ENCODE assay signal across 26 cellular contexts in the genomic region with DNA sequence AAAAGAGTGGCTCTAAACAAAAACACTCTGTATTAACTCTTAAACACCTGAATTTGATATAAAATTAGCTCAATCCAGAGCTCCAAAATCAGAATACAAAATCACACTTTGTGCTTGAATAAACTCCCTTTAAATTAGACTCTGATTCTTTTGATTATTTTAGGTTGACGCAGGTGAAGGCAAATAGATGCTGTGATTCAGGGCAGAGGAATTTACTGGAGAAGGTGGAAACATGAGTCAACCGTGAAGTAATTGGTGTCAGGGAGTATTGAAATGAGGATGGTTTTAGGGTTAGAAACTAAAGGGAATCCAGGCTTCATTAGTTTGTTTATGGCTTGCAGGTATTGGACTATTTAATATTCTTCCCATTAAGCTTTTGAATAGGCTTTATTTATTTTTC.
A peak's percentile ranks its signal among the peaks of the same experiment; 100 is the strongest.
DNase-seq lines count a peak whose midpoint lies in the region; ATAC-seq and TF ChIP-seq lines count a peak whose summit lies in the region.
"Had no signal": no experiment of that assay in that cellular context is flagged by ENCODE, and none has a peak within 500 bp of the region (broad histone marks: within the 10 kb centered on the region; RNA-seq: fewer than 3 reads in every experiment).

No MANE protein-coding gene starts in this region.

- DNase-seq in activated naive CD4-positive, alpha-beta T cell treated with anti-CD3 and anti-CD28 coated beads, Interleukin-2, amount 50 U/mL, for 16 hours = no peak
- DNase-seq in RWPE2 (ENCODE audit: low spot score) (no peak), iris pigment epithelial cell (ENCODE audit: low read depth) (peak; percentile 3), SW 1271 (lab: John Stamatoyannopoulos, UW) (no peak), NOMO-1 treated with DMSO at 0.1 percent for 48 hours (lab: John Stamatoyannopoulos, UW; ENCODE audit: unreplicated experiment) (no peak), foreskin melanocyte (no peak)
- DNase-seq: 8988T; activated CD4-positive, alpha-beta T cell treated with anti-CD3 and anti-CD28 coated beads for 1 hour; activated CD8-positive, alpha-beta T cell treated with anti-CD3 and anti-CD28 coated beads, Interleukin-2, amount 10 ng/mL, durations not matched to agents 7 days and 5 days; activated gamma-delta T cell treated with Interleukin-2 at 50 U/mL for 16 hours; adrenal gland; hippocampal formation; KG1; MV-4-11; NCI-H1694 treated with DMSO at 0.1 percent for 48 hours; NCI-H526 treated with DMSO at 0.1 percent for 48 hours; stimulated activated CD4-positive, alpha-beta T cell treated with anti-CD3 and anti-CD28 coated beads, Interleukin-4, amount 100 ng/mL, for 24 hours; stimulated activated naive CD8-positive, alpha-beta T cell treated with anti-CD3 and anti-CD28 coated beads, Interleukin-15, Interleukin-2, amounts not matched to agents 100 U/mL and 50 U/mL, for 24 hours; T-cell; thyroid gland had no signal

- no peaks in the 10 kb centered on the region for H3K9me3 Mint-ChIP-seq in activated naive CD4-positive, alpha-beta T cell treated with anti-CD3 and anti-CD28 coated beads, Interleukin-2, amount 50 U/mL, for 24 hours
- H3K9me3 Mint-ChIP-seq: dendritic cell treated with granulocyte-macrophage colony-stimulating factor and Interleukin-4, amounts not matched to agents 40 ng/mL and 50 ng/mL, for 4 days; T-cell had no signal

- H3K27ac Mint-ChIP-seq in activated naive CD4-positive, alpha-beta T cell treated with anti-CD3 and anti-CD28 coated beads, Interleukin-2, amount 50 U/mL, for 24 hours = peak overlapping the region; percentile 43
- H3K27ac Mint-ChIP-seq: activated CD8-positive, alpha-beta T cell treated with anti-CD3 and anti-CD28 coated beads, Interleukin-2, amount 10 ng/mL, durations not matched to agents 7 days and 5 days; B cell; dendritic cell treated with granulocyte-macrophage colony-stimulating factor and Interleukin-4, amounts not matched to agents 40 ng/mL and 50 ng/mL, for 4 days; T-cell had no signal

- H3K27me3 ChIP-seq in RWPE2 (ENCODE audit: insufficient read depth, poor library complexity, severe bottlenecking) = no peaks in the 10 kb centered on the region
- H3K27me3 ChIP-seq: adrenal gland, cardiac muscle cell, thyroid gland had no signal

- no peak overlapping the region for H3K4me3 ChIP-seq in RWPE2 (ENCODE audit: severe bottlenecking)
- H3K4me3 ChIP-seq: adrenal gland, cardiac muscle cell, thyroid gland had no signal

- H3K4me1 Mint-ChIP-seq in activated naive CD4-positive, alpha-beta T cell treated with anti-CD3 and anti-CD28 coated beads, Interleukin-2, amount 50 U/mL, for 24 hours = peaks cover 4% of the 10 kb centered on the region
- H3K4me1 Mint-ChIP-seq: B cell, T-cell had no signal

- H3K4me3 Mint-ChIP-seq in activated naive CD4-positive, alpha-beta T cell treated with anti-CD3 and anti-CD28 coated beads, Interleukin-2, amount 50 U/mL, for 24 hours = no peak overlapping the region
- H3K4me3 Mint-ChIP-seq: activated CD8-positive, alpha-beta T cell treated with anti-CD3 and anti-CD28 coated beads, Interleukin-2, amount 10 ng/mL, durations not matched to agents 7 days and 5 days; B cell; dendritic cell treated with granulocyte-macrophage colony-stimulating factor and Interleukin-4, amounts not matched to agents 40 ng/mL and 50 ng/mL, for 4 days; T-cell had no signal

- peak; percentile 73 for ATAC-seq in RWPE2 (ENCODE audit: low read depth)
- no peak for ATAC-seq in GM19035 (IDR thresholded peaks at IDR 0.05; ENCODE audit: unreplicated experiment)
- ATAC-seq: activated CD8-positive, alpha-beta T cell treated with anti-CD3 and anti-CD28 coated beads, Interleukin-2, amount 10 ng/mL, durations not matched to agents 7 days and 5 days; Right ventricle myocardium inferior; stimulated activated naive CD8-positive, alpha-beta T cell treated with anti-CD3 and anti-CD28 coated beads, Interleukin-15, Interleukin-2, amounts not matched to agents 100 U/mL and 50 U/mL, for 24 hours; T-cell had no signal

- peaks cover 30% of the 10 kb centered on the region for H3K4me1 ChIP-seq in RWPE2 (ENCODE audit: insufficient read depth, poor library complexity, severe bottlenecking)
- H3K4me1 ChIP-seq: adrenal gland, thyroid gland had no signal

- peaks cover 13% of the 10 kb centered on the region for H3K27me3 Mint-ChIP-seq in activated naive CD4-positive, alpha-beta T cell treated with anti-CD3 and anti-CD28 coated beads, Interleukin-2, amount 50 U/mL, for 24 hours

- TF ChIP-seq CTCF in RWPE2 (IDR thresholded peaks at IDR 0.05; ENCODE audit: poor library complexity, severe bottlenecking) = no peak

- H3K9me3 ChIP-seq in RWPE2 (ENCODE audit: severe bottlenecking) = no peaks in the 10 kb centered on the region
- H3K9me3 ChIP-seq: adrenal gland, thyroid gland had no signal

- no peaks in the 10 kb centered on the region for H3K36me3 ChIP-seq in RWPE2 (ENCODE audit: low read depth)
- H3K36me3 ChIP-seq: adrenal gland, cardiac muscle cell, thyroid gland had no signal

- peak overlapping the region; percentile 68 for H3K27ac ChIP-seq in RWPE2 (ENCODE audit: poor library complexity, severe bottlenecking)
- H3K27ac ChIP-seq: adrenal gland, cardiac muscle cell, thyroid gland had no signal

- H3K36me3 Mint-ChIP-seq in activated naive CD4-positive, alpha-beta T cell treated with anti-CD3 and anti-CD28 coated beads, Interleukin-2, amount 50 U/mL, for 24 hours = no peaks in the 10 kb centered on the region
- H3K36me3 Mint-ChIP-seq: T-cell had no signal
